ENCODE assay signal across 8 cellular contexts in the genomic region with DNA sequence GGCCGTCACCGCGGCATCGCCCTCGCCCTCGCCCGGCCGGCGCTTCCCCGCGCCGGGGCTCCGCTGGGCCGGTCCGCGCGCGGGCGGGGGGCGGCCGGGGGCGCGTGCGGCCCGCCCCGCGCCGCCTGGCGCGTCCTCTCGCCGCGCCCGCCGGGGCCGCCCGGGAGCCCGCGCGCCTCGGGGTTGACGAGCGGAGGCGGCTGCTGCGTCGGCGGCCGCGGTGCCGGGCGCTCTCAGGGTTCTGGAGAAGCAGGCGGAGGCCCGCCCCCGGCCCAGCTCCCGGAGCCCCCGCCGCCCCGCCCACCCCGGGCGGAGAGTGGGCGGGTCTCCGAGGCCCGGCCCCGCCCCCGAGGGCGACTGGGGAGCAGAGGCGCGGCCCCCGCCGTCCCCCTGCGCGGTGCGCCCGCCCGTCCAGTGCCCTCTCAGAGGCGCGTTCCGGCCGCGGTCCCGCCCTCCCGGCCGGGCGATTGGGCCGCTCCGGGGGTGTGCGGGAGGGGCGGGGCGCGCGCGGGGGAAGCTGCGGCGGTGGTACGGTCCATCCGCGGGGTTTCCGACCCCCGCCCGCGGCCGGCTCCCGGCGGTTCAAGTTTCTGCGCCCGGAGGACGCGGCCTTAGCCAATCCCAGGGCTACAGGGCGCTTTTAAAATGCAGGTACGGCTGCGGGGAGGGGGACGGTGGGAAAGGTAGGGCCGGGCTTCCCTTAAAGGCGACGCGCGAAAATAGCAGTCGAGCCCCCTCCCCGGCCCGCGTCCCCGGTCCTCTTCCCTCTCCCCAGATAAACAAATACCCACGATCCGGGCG. TPM values are rescaled to one million over a fixed set of nuclear protein-coding genes. Genes with fewer than 3 reads are reported as not detected.
A peak's percentile ranks its signal among the peaks of the same experiment; 100 is the strongest.
DNase-seq lines count a peak whose midpoint lies in the region; ATAC-seq lines count a peak whose summit lies in the region.

A gene (minus strand): TSS at position 243 of the 801 bp plus-strand sequence. CDS start 248 bp downstream, outside the sequence.

- DNase-seq in Ammon's horn (ENCODE audit: low spot score) (peak; percentile 96), NCI-H524 treated with DMSO at 0.1 percent for 48 hours (lab: John Stamatoyannopoulos, UW) (peak; percentile 89), dermis blood vessel endothelial cell (peak; percentile 97), left lobe of liver (ENCODE audit: low spot score) (peak; percentile 96)
- peak; percentile 90 to 92 for DNase-seq in activated CD4-positive, alpha-beta T cell treated with anti-CD3 and anti-CD28 coated beads, Interleukin-2, amount 50 U/mL, for 4 hours
- peak; percentile 92 for DNase-seq in stimulated activated CD4-positive, alpha-beta T cell treated with anti-CD3 and anti-CD28 coated beads, Interleukin-1b, Interleukin-23, amount 100 ng/mL, for 48 hours

- peak; percentile 93 for ATAC-seq in GM19324 (IDR thresholded peaks at IDR 0.05; ENCODE audit: low FRiP score, unreplicated experiment)
- ATAC-seq in HG03457 (IDR thresholded peaks at IDR 0.05; ENCODE audit: unreplicated experiment), result peak; percentile 92
- ATAC-seq in left lobe of liver, result peak; percentile 79

RNA-seq across cellular contexts. Expression of the gene that starts here (rescaled TPM):
- 14.5 and 32.4 TPM in 2 replicates for total RNA-seq in dermis blood vessel endothelial cell
- total RNA-seq in left lobe of liver, result 25.0 TPM

Comparison
In these comparisons a context has a peak if more than half of its experiments do, and no peak if none do; other contexts are left out.
1. Peak in every context shown above with its lines: DNase-seq and ATAC-seq.